Comparison of ENCODE assay signal across 8 cellular contexts in the genomic region with DNA sequence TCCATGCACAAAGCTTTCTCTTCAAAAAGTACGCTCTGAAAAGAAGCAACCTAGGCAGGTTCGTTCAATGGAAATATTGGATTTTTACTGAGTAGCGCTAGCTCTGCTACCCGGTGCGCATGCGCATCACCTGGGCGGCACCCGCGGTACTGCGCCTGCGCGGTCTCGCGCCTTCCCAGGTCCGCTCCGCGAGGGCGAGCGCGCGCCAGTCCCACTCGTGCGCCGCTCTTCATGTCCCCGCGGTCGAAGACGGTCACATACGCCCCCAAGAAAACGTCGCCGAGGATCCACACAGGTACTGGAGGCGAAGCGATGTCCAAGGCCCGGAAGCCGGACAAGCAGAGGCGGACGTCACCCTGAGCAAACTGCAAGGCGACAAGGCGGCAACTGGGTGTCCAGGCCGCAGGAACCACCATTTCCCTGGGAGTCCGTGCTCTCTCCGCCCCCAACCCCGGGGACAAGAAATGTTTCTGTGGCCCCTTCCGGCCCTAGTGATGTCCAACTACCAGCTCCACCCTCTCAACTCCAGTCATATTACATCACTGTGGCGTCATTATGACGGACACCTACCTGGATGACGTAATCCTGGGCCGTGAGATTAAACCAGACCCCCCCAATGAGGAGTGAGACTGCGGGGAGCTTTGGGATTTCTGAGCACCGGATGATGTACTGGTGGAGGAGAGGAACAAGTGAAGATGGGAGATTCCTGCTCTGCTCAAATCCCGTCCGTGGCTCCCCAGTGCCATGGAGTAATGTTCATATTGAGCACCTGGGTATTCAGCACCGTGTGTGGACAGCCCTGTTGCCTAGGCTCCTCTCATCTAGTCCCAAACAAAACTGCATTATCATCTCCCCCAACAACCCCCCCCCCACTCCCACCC. TPM values are rescaled to one million over a fixed set of nuclear protein-coding genes. Genes with fewer than 3 reads are reported as not detected.
DNase-seq lines count a peak whose midpoint lies in the region; ATAC-seq and TF ChIP-seq lines count a peak whose summit lies in the region.

No MANE protein-coding gene starts in this region.

- TF ChIP-seq CTCF in GM13976 (IDR thresholded peaks at IDR 0.05; ENCODE audit: borderline replicate concordance, control extremely low read depth, extremely low read depth, insufficient read depth, missing control alignments): no peak

- in situ Hi-C loops in GM13976 (cut with MboI; ENCODE audit: low sequenced_read_pairs, unreplicated experiment): no loop called here

- DNase-seq in GM13976 (ENCODE audit: low spot score) (peak; percentile 92), NCI-H2171 treated with DMSO at 0.1 percent for 48 hours (lab: John Stamatoyannopoulos, UW) (peak; percentile 68), erythroblast (lab: John Stamatoyannopoulos, UW) (peak; percentile 80 to 90), naive B cell (no peak), NCI-H2107 (lab: John Stamatoyannopoulos, UW) (no peak)
- DNase-seq in activated CD8-positive, alpha-beta memory T cell treated with anti-CD3 and anti-CD28 coated beads for 48 hours (ENCODE audit: low read depth in 2 of 3, low spot score in 2 of 3): peak; percentile 71 to 77 (median 74)
- DNase-seq in stimulated activated naive CD4-positive, alpha-beta T cell (lab: John Stamatoyannopoulos, UW): peak in 5 of 6 experiments; percentile 79 to 94 (median 83)

- TF ChIP-seq POLR2A in erythroblast (IDR thresholded peaks at IDR 0.05; ENCODE audit: low read length): peak; percentile 21

- H3K27ac Mint-ChIP-seq in naive B cell: peak overlapping the region; percentile 85 to 98 (median 92)

- peaks cover 0 to 16% (median 5%) of the 10 kb centered on the region in 7 donors for H3K9me3 Mint-ChIP-seq in naive B cell

- ATAC-seq in HG02623 (IDR thresholded peaks at IDR 0.05; ENCODE audit: unreplicated experiment) (peak; percentile 18), naive B cell (ENCODE audit: low read depth in 2 of 2) (peak in 1 of 2 donors; percentile 2)

- H3K27me3 Mint-ChIP-seq in naive B cell: peaks cover 0 to 6% (median 0%) of the 10 kb centered on the region in 3 donors

- H3K4me3 Mint-ChIP-seq in naive B cell: peak overlapping the region; percentile 86 to 95 (median 92)

- H3K36me3 Mint-ChIP-seq in naive B cell: peaks cover 9 to 26% of the 10 kb centered on the region in 2 donors

- peaks cover 68 to 93% (median 88%) of the 10 kb centered on the region in 3 donors for H3K4me1 Mint-ChIP-seq in naive B cell

RNA-seq across cellular contexts. Expression of a gene that starts 4.8 kb away (rescaled TPM):
- polyA plus RNA-seq in naive B cell (ENCODE audit: low read depth in 6 of 6): under 1 TPM in 2 of 6 donors, not detected in 4; 0.08 to 0.12 TPM

RNA-seq across cellular contexts. Expression of a gene that starts 31.5 kb away (rescaled TPM):
- 1 to 10 TPM in 3 of 6 donors, under 1 TPM in 2, not detected in 1; 0.38 to 1.8 (median 1.1) TPM for polyA plus RNA-seq in naive B cell (ENCODE audit: low read depth in 6 of 6)

RNA-seq across cellular contexts. Expression of a gene that starts 42.3 kb away (rescaled TPM):
- 100 to 1,000 TPM in 1 of 6 donors, 10 to 100 TPM in 5; 70.9 to 115 (median 76.1) TPM for polyA plus RNA-seq in naive B cell (ENCODE audit: low read depth in 6 of 6)

RNA-seq across cellular contexts. Expression of a gene that starts 50.2 kb away (rescaled TPM):
- 10 to 100 TPM; 22.9 to 46.7 (median 32.1) TPM for polyA plus RNA-seq in naive B cell (ENCODE audit: low read depth in 6 of 6)

Comparison
In these comparisons a context has a peak if more than half of its experiments do, and no peak if none do; other contexts are left out.
1. DNase-seq: peak in GM13976 (single experiment), NCI-H2171 treated with DMSO at 0.1 percent for 48 hours (single experiment), activated CD8-positive, alpha-beta memory T cell treated with anti-CD3 and anti-CD28 coated beads for 48 hours (3 of 3), erythroblast (2 of 2) and stimulated activated naive CD4-positive, alpha-beta T cell (5 of 6); none in naive B cell (single experiment) and NCI-H2107 (single experiment).